In genomic region chr4:38454284-38454683, GRCh38 we compare ENCODE assay signal across 23 cellular contexts.
"Had no signal": no experiment of that assay in that cellular context is flagged by ENCODE, and none has a peak within 500 bp of the region (broad histone marks: within the 10 kb centered on the region; RNA-seq: fewer than 3 reads in every experiment).

No MANE protein-coding gene starts in this region.

- H3K9me3 ChIP-seq: ascending aorta, body of pancreas had no signal

- H3K4me3 ChIP-seq: ascending aorta, body of pancreas had no signal

- H3K36me3 ChIP-seq: ascending aorta had no signal

- H3K9me3 Mint-ChIP-seq: activated naive CD4-positive, alpha-beta T cell treated with anti-CD3 and anti-CD28 coated beads for 36 hours had no signal

- H3K27ac ChIP-seq: ascending aorta, body of pancreas, VCaP had no signal

- H3K4me3 Mint-ChIP-seq: activated CD4-positive, alpha-beta T cell treated with anti-CD3 and anti-CD28 coated beads, Interleukin-2, amount 10 ng/mL, durations not matched to agents 7 days and 5 days; activated naive CD4-positive, alpha-beta T cell treated with anti-CD3 and anti-CD28 coated beads for 36 hours had no signal

- DNase-seq: activated CD4-positive, alpha-beta T cell treated with anti-CD3 and anti-CD28 coated beads, Interleukin-2, amount 10 ng/mL, durations not matched to agents 7 days and 5 days; activated CD4-positive, CD25-positive, alpha-beta regulatory T cell; activated CD8-positive, alpha-beta memory T cell treated with anti-CD3 and anti-CD28 coated beads, Interleukin-2, amount 50 U/mL, for 4 hours; activated CD8-positive, alpha-beta T cell treated with anti-CD3 and anti-CD28 coated beads for 36 hours; activated gamma-delta T cell; activated T-cell treated with anti-CD3 and anti-CD28 coated beads, Interleukin-2, amount 50 U/mL, for 1 hour; amniotic stem cell; body of pancreas; central memory CD4-positive, alpha-beta T cell; Karpas-422; NCI-H1105 treated with DMSO at 0.1 percent for 48 hours; NCI-H146; NCI-H187 treated with DMSO at 0.1 percent for 48 hours; NCI-H2081 treated with DMSO at 0.1 percent for 48 hours; NCI-H510A; NCI-H526 treated with DMSO at 0.1 percent for 48 hours; NCI-H82; SIG-M5; T-helper 17 cell; T-helper 9 cell had no signal

- H3K27me3 ChIP-seq: ascending aorta, body of pancreas had no signal

- H3K27ac Mint-ChIP-seq: activated CD4-positive, alpha-beta T cell treated with anti-CD3 and anti-CD28 coated beads, Interleukin-2, amount 10 ng/mL, durations not matched to agents 7 days and 5 days; activated naive CD4-positive, alpha-beta T cell treated with anti-CD3 and anti-CD28 coated beads for 36 hours; T-helper 17 cell had no signal

- ATAC-seq: body of pancreas had no signal

- H3K27me3 Mint-ChIP-seq: activated CD8-positive, alpha-beta T cell treated with anti-CD3 and anti-CD28 coated beads for 36 hours had no signal
